Comparison of ENCODE assay signal across 11 cellular contexts in the genomic region with DNA sequence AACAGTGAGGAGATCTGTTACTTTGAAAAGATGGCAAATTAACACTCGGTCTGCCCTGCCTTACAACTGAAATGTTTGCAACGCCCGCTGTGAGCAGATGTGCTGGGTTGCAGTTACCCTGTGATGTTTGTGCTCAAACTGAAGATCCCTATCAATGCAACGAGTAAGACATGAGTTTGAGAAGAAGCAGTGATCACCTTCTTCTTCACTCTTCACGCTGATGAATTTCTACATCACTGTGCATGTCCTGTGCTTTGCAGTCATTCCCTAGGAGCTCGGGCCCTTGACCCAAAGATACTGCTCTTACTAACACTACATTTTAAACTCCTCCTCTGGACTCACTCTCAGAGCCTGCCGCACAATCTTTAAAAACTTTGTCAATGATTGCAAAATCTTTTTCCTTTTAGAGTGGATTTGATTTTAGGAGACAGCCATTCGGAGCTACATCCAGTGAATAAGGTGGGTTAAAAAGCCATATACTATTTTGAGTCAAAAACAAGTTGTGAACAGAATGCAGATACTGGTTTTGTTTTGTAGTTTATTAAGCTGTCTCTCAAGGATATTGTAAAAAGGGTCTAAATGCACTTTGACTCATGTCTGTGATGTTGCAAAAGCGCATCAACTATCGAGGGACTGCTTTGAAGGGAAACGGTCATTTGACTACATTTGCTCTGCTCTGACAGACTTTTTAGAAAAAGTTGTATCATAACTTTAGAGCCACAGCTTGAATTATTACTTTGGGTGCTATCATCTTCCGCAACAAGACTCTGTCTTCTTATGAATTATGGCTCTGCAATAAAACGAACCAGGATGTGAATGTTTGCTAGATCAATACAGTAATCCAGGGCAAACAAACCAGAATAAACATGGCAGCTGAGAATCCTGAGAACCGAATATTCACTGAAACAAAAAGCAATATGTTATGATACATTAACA. TPM values are rescaled to one million over a fixed set of nuclear protein-coding genes. Genes with fewer than 3 reads are reported as not detected.
DNase-seq lines count a peak whose midpoint lies in the region; ATAC-seq and TF ChIP-seq lines count a peak whose summit lies in the region.
"Had no signal": no experiment of that assay in that cellular context is flagged by ENCODE, and none has a peak within 500 bp of the region (broad histone marks: within the 10 kb centered on the region; RNA-seq: fewer than 3 reads in every experiment).

No MANE protein-coding gene starts in this region.

- no peaks in the 10 kb centered on the region for H4K20me1 ChIP-seq in H9 (ENCODE audit: control insufficient read depth, insufficient read depth, insufficient read length)
- H4K20me1 ChIP-seq in OCI-LY7 (ENCODE audit: insufficient read depth, low read length) = no peaks in the 10 kb centered on the region

- no peak for TF ChIP-seq CTCF in 22Rv1 (IDR thresholded peaks at IDR 0.05)
- no peak for TF ChIP-seq CTCF in H9 (conservative IDR thresholded peaks at IDR 0.05)
- TF ChIP-seq CTCF in OCI-LY7 (conservative IDR thresholded peaks at IDR 0.05; ENCODE audit: low read length) = 0 out of 2 replicates have a peak, but pooled peaks have one; percentile 3
- no peak for TF ChIP-seq CTCF in GM20000 (IDR thresholded peaks at IDR 0.05; ENCODE audit: extremely low read depth, missing control alignments)

- no peak overlapping the region for H3K18ac ChIP-seq in H9 (ENCODE audit: insufficient read length, low read depth, low read length)

- no peak overlapping the region for H2BK5ac ChIP-seq in H9 (ENCODE audit: insufficient read length, low read length)

- no peak overlapping the region for H3K56ac ChIP-seq in H9 (ENCODE audit: insufficient read length, low read depth, low read length)

- no peak overlapping the region for H3K14ac ChIP-seq in H9 (ENCODE audit: insufficient read depth, low read length)

- peaks cover 0 to 3% of the 10 kb centered on the region in 2 experiments; a peak in 1 of 5 replicates for H3K9me3 Mint-ChIP-seq in H9
- H3K9me3 Mint-ChIP-seq: dendritic cell treated with granulocyte-macrophage colony-stimulating factor and Interleukin-4, amounts not matched to agents 40 ng/mL and 50 ng/mL, for 4 days had no signal

- H2AK5ac ChIP-seq in H9 (ENCODE audit: insufficient read length, low read length) = no peak overlapping the region

- no peak for DNase-seq in H9
- DNase-seq in OCI-LY7 (ENCODE audit: low spot score) = peak; percentile 73
- DNase-seq in epithelial cell of prostate (ENCODE audit: low read depth, low spot score) = peak; percentile 33
- DNase-seq in GM20000 (ENCODE audit: low spot score) = no peak
- no peak for DNase-seq in effector CD4-positive, alpha-beta T cell
- DNase-seq: IMR-90 had no signal

- no peaks in the 10 kb centered on the region for H3K9me3 ChIP-seq in H9 (ENCODE audit: control insufficient read depth, low read depth, low read length)
- no peaks in the 10 kb centered on the region for H3K9me3 ChIP-seq in OCI-LY7 (ENCODE audit: low read length)

- H3T11ph ChIP-seq in H9 (ENCODE audit: low read length) = no peak overlapping the region

- peak overlapping the region in 1 of 2 experiments; percentile 34; a peak in 1 of 5 replicates for H3K4me3 Mint-ChIP-seq in H9
- H3K4me3 Mint-ChIP-seq: dendritic cell treated with granulocyte-macrophage colony-stimulating factor and Interleukin-4, amounts not matched to agents 40 ng/mL and 50 ng/mL, for 4 days had no signal

- H3K4me2 ChIP-seq in H9 (ENCODE audit: insufficient read depth, insufficient read length, low read length) (no peak overlapping the region), OCI-LY7 (ENCODE audit: low read length) (peak overlapping the region; percentile 84)

- no peak overlapping the region for H4K5ac ChIP-seq in H9 (ENCODE audit: insufficient read length, low read depth, low read length)

- no peak overlapping the region for H2BK15ac ChIP-seq in H9 (ENCODE audit: low read depth, low read length)

- H3K4me1 ChIP-seq in H9 (ENCODE audit: insufficient read depth, low read length) (no peaks in the 10 kb centered on the region; the same call in 1 of the 2 replicates), OCI-LY7 (ENCODE audit: insufficient read depth, low read length, poor library complexity, severe bottlenecking) (peaks cover 92% of the 10 kb centered on the region)

- no peak overlapping the region for H2BK12ac ChIP-seq in H9 (ENCODE audit: insufficient read length, low read depth, low read length)

- H3K27ac ChIP-seq in 22Rv1 (peak overlapping the region; percentile 100), H9 (ENCODE audit: insufficient read length, low read depth, low read length) (no peak overlapping the region), OCI-LY7 (ENCODE audit: low read depth, low read length, poor library complexity, severe bottlenecking) (peak overlapping the region; percentile 93), epithelial cell of prostate (peak overlapping the region; percentile 60)

- H3K79me2 ChIP-seq in H9 (ENCODE audit: insufficient read depth, low read length) (no peaks in the 10 kb centered on the region), OCI-LY7 (ENCODE audit: insufficient read depth, low read depth, low read length) (peaks cover 54% of the 10 kb centered on the region)

- no peak overlapping the region for H3K4ac ChIP-seq in H9 (ENCODE audit: low read depth, low read length)

- POLR2A ChIA-PET in OCI-LY7 (lab: Charles Lee) = interaction anchor here (0.6 to 17.3 kb wide), 21 partner anchors 9 to 1603 kb away, joined by 3 to 212 read pairs (median 4); no protein-coding TSS in a partner anchor

- peaks cover 42 to 53% of the 10 kb centered on the region in 2 experiments for H3K4me1 Mint-ChIP-seq in H9

- no peak overlapping the region for H2BK20ac ChIP-seq in H9 (ENCODE audit: low read depth, low read length, poor library complexity, severe bottlenecking)

- no peaks in the 10 kb centered on the region for H3K27me3 Mint-ChIP-seq in H9 (ENCODE audit: low read depth)

- H3K4me3 ChIP-seq in OCI-LY7 (ENCODE audit: low read depth, low read length, poor library complexity, severe bottlenecking) = peak overlapping the region; percentile 79

- H3K36me3 Mint-ChIP-seq in H9 (ENCODE audit: insufficient read depth in 1 of 3, low read depth in 3 of 3) = no peaks in the 10 kb centered on the region

- no CpG with 5 or more reads among the region's 14 CpGs for WGBS in H9 (ENCODE audit: extremely low coverage, insufficient read length, low lambda C conversion rate)

- CTCF ChIA-PET in OCI-LY7 (lab: Charles Lee; ENCODE audit: unreplicated experiment) = interaction anchor here (0.6 to 1.5 kb wide), 2 partner anchors 13 to 116 kb away, joined by 3 read pairs; no protein-coding TSS in a partner anchor

- H4K8ac ChIP-seq in H9 (replicated peaks; ENCODE audit: insufficient read length, low read depth, low read length) = no peak overlapping the region

- no peak overlapping the region for H2BK120ac ChIP-seq in H9 (ENCODE audit: low read depth, low read length, poor library complexity, severe bottlenecking)

- no peaks in the 10 kb centered on the region for H3K27me3 ChIP-seq in H9 (ENCODE audit: insufficient read depth, low read length)

- no peaks in the 10 kb centered on the region for H3K9me2 ChIP-seq in OCI-LY7 (ENCODE audit: insufficient read depth, low read length)

- H3K9ac ChIP-seq in H9 (ENCODE audit: extremely low read depth, insufficient read length, low read length) = no peak overlapping the region

- H3K27ac Mint-ChIP-seq in H9 = peak overlapping the region in 2 of 3 experiments; percentile 14 to 63; a peak in 3 of 7 replicates
- H3K27ac Mint-ChIP-seq: dendritic cell treated with granulocyte-macrophage colony-stimulating factor and Interleukin-4, amounts not matched to agents 40 ng/mL and 50 ng/mL, for 4 days had no signal

- intact Hi-C loops in OCI-LY7 (cut with micrococcal nuclease; ENCODE audit: unreplicated experiment) = loop anchor here (5.0 to 10.0 kb wide), 3 partner anchors 324 to 1021 kb away; partner anchors contain the start of gene APBB2

- H2AFZ ChIP-seq in H9 (ENCODE audit: low read length) = no peak overlapping the region
- H2AFZ ChIP-seq in OCI-LY7 (ENCODE audit: low read length) = peak overlapping the region; percentile 83; the same call in 1 of the 2 replicates

- no peaks in the 10 kb centered on the region for H3K36me3 ChIP-seq in OCI-LY7 (ENCODE audit: insufficient read depth, low read length)

- no peaks in the 10 kb centered on the region for H3K79me1 ChIP-seq in H9 (ENCODE audit: insufficient read depth, low read depth, low read length, poor library complexity, severe bottlenecking)

- no peak overlapping the region for H4K91ac ChIP-seq in H9 (ENCODE audit: insufficient read length, low read depth, low read length)

- H3K23ac ChIP-seq in H9 (ENCODE audit: insufficient read length, low read depth, low read length) = no peak overlapping the region

- ATAC-seq in HG02759 (IDR thresholded peaks at IDR 0.05; ENCODE audit: unreplicated experiment) = no peak
- ATAC-seq in HG03095 (IDR thresholded peaks at IDR 0.05; ENCODE audit: unreplicated experiment) = no peak

- BruUV-seq in OCI-LY7 (replicated peaks; lab: Mats Ljungman, UMichigan) = TSS peak; percentile 62

- H3K23me2 ChIP-seq in H9 (ENCODE audit: insufficient read length, low read depth, low read length, poor library complexity, severe bottlenecking) = no peaks in the 10 kb centered on the region

RNA-seq across cellular contexts. Expression of gene RHOH, which starts 5.7 kb away (rescaled TPM):
- 7.1 and 8.2 TPM in 2 replicates for total RNA-seq in H9 (2021)
- total RNA-seq in OCI-LY7 (2014; rRNA removed; shearing (Covaris generic)) = 35.5 and 38.2 TPM in 2 replicates
- 83.2 and 87.4 TPM in 2 replicates for total RNA-seq in OCI-LY7 (2022)
- total RNA-seq: IMR-90, kidney epithelial cell had no signal

Comparison
In these comparisons a context has a peak if more than half of its experiments do, and no peak if none do; other contexts are left out.
1. DNase-seq: peak in OCI-LY7 (single experiment) and epithelial cell of prostate (single experiment); none in H9 (single experiment), GM20000 (single experiment) and effector CD4-positive, alpha-beta T cell (single experiment).